Comparison of ENCODE assay signal across 11 cellular contexts in genomic region chr19:15317392-15318011, GRCh38. TPM values are rescaled to one million over a fixed set of nuclear protein-coding genes. Genes with fewer than 3 reads are reported as not detected.
DNase-seq lines count a peak whose midpoint lies in the region; ATAC-seq and TF ChIP-seq lines count a peak whose summit lies in the region.
"Had no signal": no experiment of that assay in that cellular context is flagged by ENCODE, and none has a peak within 500 bp of the region (broad histone marks: within the 10 kb centered on the region; RNA-seq: fewer than 3 reads in every experiment).

No MANE protein-coding gene starts in this region.

- H3K27me3 Mint-ChIP-seq in activated naive CD8-positive, alpha-beta T cell treated with anti-CD3 and anti-CD28 coated beads for 36 hours = no peaks in the 10 kb centered on the region
- H3K27me3 Mint-ChIP-seq in mesothelial cell of epicardium (ENCODE audit: low read depth) = no peaks in the 10 kb centered on the region

- no peak overlapping the region for H3K4me3 ChIP-seq in left ventricle myocardium inferior
- H3K4me3 ChIP-seq in aorta (ENCODE audit: low read length in 2 of 2) = no peak overlapping the region
- H3K4me3 ChIP-seq: colonic mucosa had no signal

- H3K27ac ChIP-seq in left ventricle myocardium inferior (replicated peaks) (peak overlapping the region; percentile 56), aorta (ENCODE audit: low read depth in 1 of 2, low read length in 2 of 2) (peak overlapping the region; percentile 12 to 20)

- no peaks in the 10 kb centered on the region for H3K27me3 ChIP-seq in left ventricle myocardium inferior (ENCODE audit: low read depth)
- no peaks in the 10 kb centered on the region for H3K27me3 ChIP-seq in aorta (ENCODE audit: control insufficient read depth in 1 of 2, insufficient read depth in 2 of 2, low read length in 1 of 2)
- H3K27me3 ChIP-seq: colonic mucosa had no signal

- 22 to 33% methylated on average over 3 of the region's 3 CpGs for WGBS in aorta, 2 donors

- H3K4me1 Mint-ChIP-seq in activated naive CD8-positive, alpha-beta T cell treated with anti-CD3 and anti-CD28 coated beads for 36 hours = peaks cover 83% of the 10 kb centered on the region
- H3K4me1 Mint-ChIP-seq in mesothelial cell of epicardium = peaks cover 55% of the 10 kb centered on the region

- H3K36me3 ChIP-seq in left ventricle myocardium inferior (no peaks in the 10 kb centered on the region), aorta (ENCODE audit: control insufficient read depth in 1 of 2, insufficient read depth in 2 of 2, low read length in 1 of 2) (no peaks in the 10 kb centered on the region)
- H3K36me3 ChIP-seq: colonic mucosa had no signal

- H3K27ac Mint-ChIP-seq in activated naive CD8-positive, alpha-beta T cell treated with anti-CD3 and anti-CD28 coated beads for 36 hours = peak overlapping the region; percentile 82
- peak overlapping the region; percentile 90 for H3K27ac Mint-ChIP-seq in mesothelial cell of epicardium

- H3K36me3 Mint-ChIP-seq in activated naive CD8-positive, alpha-beta T cell treated with anti-CD3 and anti-CD28 coated beads for 36 hours = peaks cover 30% of the 10 kb centered on the region
- no peaks in the 10 kb centered on the region for H3K36me3 Mint-ChIP-seq in mesothelial cell of epicardium

- ATAC-seq in aorta (ENCODE audit: low FRiP score) (no peak), GM21381 (IDR thresholded peaks at IDR 0.05; ENCODE audit: unreplicated experiment) (no peak)

- H3K9me3 ChIP-seq in left ventricle myocardium inferior (replicated peaks) (no peaks in the 10 kb centered on the region), aorta (ENCODE audit: control insufficient read depth, low read length) (no peaks in the 10 kb centered on the region)
- H3K9me3 ChIP-seq: colonic mucosa had no signal

- DNase-seq in left ventricle myocardium inferior = no peak
- no peak for DNase-seq in cardiac septum (ENCODE audit: low spot score)
- DNase-seq in activated naive CD8-positive, alpha-beta T cell treated with anti-CD3 and anti-CD28 coated beads for 36 hours = no peak
- DNase-seq in mesothelial cell of epicardium (ENCODE audit: low spot score in 2 of 2, unreplicated experiment in 2 of 2) = no peak
- no peak for DNase-seq in aorta
- DNase-seq in NCI-H1048 (lab: John Stamatoyannopoulos, UW) = no peak
- no peak for DNase-seq in NOMO-1 treated with dmso at 0.1 percent for 144 hours (lab: John Stamatoyannopoulos, UW; ENCODE audit: unreplicated experiment)
- DNase-seq: colonic mucosa, NCI-H1092 treated with DMSO at 0.1 percent for 48 hours, nucleus accumbens had no signal

- no peak overlapping the region for H3K4me3 Mint-ChIP-seq in activated naive CD8-positive, alpha-beta T cell treated with anti-CD3 and anti-CD28 coated beads for 36 hours
- no peak overlapping the region for H3K4me3 Mint-ChIP-seq in mesothelial cell of epicardium

- peaks cover 100% of the 10 kb centered on the region for H3K4me1 ChIP-seq in left ventricle myocardium inferior
- H3K4me1 ChIP-seq in aorta (ENCODE audit: control insufficient read depth in 1 of 2, insufficient read depth in 2 of 2, low read length in 2 of 2) = peaks cover 7 to 19% of the 10 kb centered on the region in 2 donors

- TF ChIP-seq CTCF in left ventricle myocardium inferior (IDR thresholded peaks at IDR 0.05; ENCODE audit: borderline replicate concordance) = no peak
- no peak for TF ChIP-seq CTCF in mesothelial cell of epicardium (IDR thresholded peaks at IDR 0.05; ENCODE audit: unreplicated experiment)

- H3K9me3 Mint-ChIP-seq in activated naive CD8-positive, alpha-beta T cell treated with anti-CD3 and anti-CD28 coated beads for 36 hours = no peaks in the 10 kb centered on the region
- no peaks in the 10 kb centered on the region for H3K9me3 Mint-ChIP-seq in mesothelial cell of epicardium

- intact Hi-C loops in left ventricle myocardium inferior (cut with micrococcal nuclease) = no loop called here
- intact Hi-C loops in cardiac septum (cut with DNase I) = no loop called here
- intact Hi-C loops in aorta (cut with DNase I) = no loop called here

RNA-seq across cellular contexts. Expression of gene BRD4, which starts 14.8 kb away (rescaled TPM):
- total RNA-seq in left ventricle myocardium inferior (60.9 TPM), cardiac septum (72.3 TPM), mesothelial cell of epicardium (148 to 153 TPM (median 152 TPM) in 3 replicates), aorta (100 to 1,000 TPM; 123 to 126 TPM)
- total RNA-seq in activated naive CD8-positive, alpha-beta T cell treated with anti-CD3 and anti-CD28 coated beads for 36 hours = 100 to 1,000 TPM; 110 to 113 TPM
- 10 to 100 TPM; 12.3 to 50.6 TPM for polyA plus RNA-seq in aorta
